23 cellular contexts compared by ENCODE assay signal in genomic region chr6:137106183-137106582, GRCh38.
DNase-seq lines count a peak whose midpoint lies in the region; ATAC-seq lines count a peak whose summit lies in the region.
"Had no signal": no experiment of that assay in that cellular context is flagged by ENCODE, and none has a peak within 500 bp of the region (broad histone marks: within the 10 kb centered on the region; RNA-seq: fewer than 3 reads in every experiment).

No MANE protein-coding gene starts in this region.

- no peak overlapping the region for H3K9ac ChIP-seq in SK-N-MC (ENCODE audit: insufficient read length)

- H3K36me3 Mint-ChIP-seq in stimulated activated naive B cell treated with anti-CD40 and anti-IgM and Interleukin-4, amounts not matched to agents 10 μg/mL and 1 μg/mL and 100 μg/mL, for 72 hours = peaks cover 6 to 20% of the 10 kb centered on the region in 2 donors
- no peaks in the 10 kb centered on the region for H3K36me3 Mint-ChIP-seq in activated T-cell treated with anti-CD3 and anti-CD28 coated beads, Interleukin-2, amount 50 U/mL, for 4 hours (ENCODE audit: insufficient read depth)
- H3K36me3 Mint-ChIP-seq: activated naive CD4-positive, alpha-beta T cell treated with anti-CD3 and anti-CD28 coated beads, Interleukin-2, amount 50 U/mL, for 24 hours had no signal

- peak; percentile 24 for ATAC-seq in GM18498 (IDR thresholded peaks at IDR 0.05; ENCODE audit: unreplicated experiment)
- peak; percentile 22 for ATAC-seq in GM21529 (IDR thresholded peaks at IDR 0.05; ENCODE audit: unreplicated experiment)
- peak; percentile 44 to 45 for ATAC-seq in stimulated activated naive B cell treated with anti-CD40 and anti-IgM and Interleukin-4, amounts not matched to agents 10 μg/mL and 1 μg/mL and 100 μg/mL, for 72 hours (replicated peaks)
- ATAC-seq in activated T-cell treated with anti-CD3 and anti-CD28 coated beads, Interleukin-2, amount 50 U/mL, for 4 hours = no peak
- ATAC-seq in GM21717 (IDR thresholded peaks at IDR 0.05; ENCODE audit: unreplicated experiment) = no peak
- ATAC-seq in HG02884 (IDR thresholded peaks at IDR 0.05; ENCODE audit: unreplicated experiment) = no peak
- ATAC-seq: gastroesophageal sphincter, right cardiac atrium had no signal

- H3K36me3 ChIP-seq in SK-N-MC (ENCODE audit: insufficient read depth, low read length) = no peaks in the 10 kb centered on the region
- H3K36me3 ChIP-seq: ascending aorta, gastroesophageal sphincter, WERI-Rb-1 had no signal

- H3K9me3 ChIP-seq in SK-N-MC (ENCODE audit: low read depth, low read length) = no peaks in the 10 kb centered on the region
- H3K9me3 ChIP-seq: ascending aorta had no signal

- peaks cover 39 to 64% of the 10 kb centered on the region in 2 donors for H3K4me1 Mint-ChIP-seq in stimulated activated naive B cell treated with anti-CD40 and anti-IgM and Interleukin-4, amounts not matched to agents 10 μg/mL and 1 μg/mL and 100 μg/mL, for 72 hours
- H3K4me1 Mint-ChIP-seq in activated T-cell treated with anti-CD3 and anti-CD28 coated beads, Interleukin-2, amount 50 U/mL, for 4 hours (ENCODE audit: low read depth) = peaks cover 29% of the 10 kb centered on the region
- H3K4me1 Mint-ChIP-seq: activated naive CD4-positive, alpha-beta T cell treated with anti-CD3 and anti-CD28 coated beads, Interleukin-2, amount 50 U/mL, for 24 hours; neural crest cell had no signal

- no peak overlapping the region for H3K4me3 Mint-ChIP-seq in stimulated activated naive B cell treated with anti-CD40 and anti-IgM and Interleukin-4, amounts not matched to agents 10 μg/mL and 1 μg/mL and 100 μg/mL, for 72 hours
- no peak overlapping the region for H3K4me3 Mint-ChIP-seq in activated T-cell treated with anti-CD3 and anti-CD28 coated beads, Interleukin-2, amount 50 U/mL, for 4 hours
- H3K4me3 Mint-ChIP-seq: activated naive CD4-positive, alpha-beta T cell treated with anti-CD3 and anti-CD28 coated beads, Interleukin-2, amount 50 U/mL, for 24 hours; neural crest cell had no signal

- peak overlapping the region; percentile 88 for H3K27ac Mint-ChIP-seq in stimulated activated naive B cell treated with anti-CD40 and anti-IgM and Interleukin-4, amounts not matched to agents 10 μg/mL and 1 μg/mL and 100 μg/mL, for 72 hours
- H3K27ac Mint-ChIP-seq: activated naive CD4-positive, alpha-beta T cell treated with anti-CD3 and anti-CD28 coated beads, Interleukin-2, amount 50 U/mL, for 24 hours had no signal

- no peaks in the 10 kb centered on the region for H3K27me3 Mint-ChIP-seq in stimulated activated naive B cell treated with anti-CD40 and anti-IgM and Interleukin-4, amounts not matched to agents 10 μg/mL and 1 μg/mL and 100 μg/mL, for 72 hours
- H3K27me3 Mint-ChIP-seq in activated T-cell treated with anti-CD3 and anti-CD28 coated beads, Interleukin-2, amount 50 U/mL, for 4 hours (ENCODE audit: low read depth) = no peaks in the 10 kb centered on the region
- H3K27me3 Mint-ChIP-seq: CD8-positive, alpha-beta memory T cell had no signal

- H3K9me3 Mint-ChIP-seq in stimulated activated naive B cell treated with anti-CD40 and anti-IgM and Interleukin-4, amounts not matched to agents 10 μg/mL and 1 μg/mL and 100 μg/mL, for 72 hours = peaks cover 3 to 5% of the 10 kb centered on the region in 2 donors
- H3K9me3 Mint-ChIP-seq in activated T-cell treated with anti-CD3 and anti-CD28 coated beads, Interleukin-2, amount 50 U/mL, for 4 hours = no peaks in the 10 kb centered on the region
- H3K9me3 Mint-ChIP-seq: activated naive CD4-positive, alpha-beta T cell treated with anti-CD3 and anti-CD28 coated beads, Interleukin-2, amount 50 U/mL, for 24 hours had no signal

- H3K4me3 ChIP-seq in SK-N-MC = no peak overlapping the region
- H3K4me3 ChIP-seq: ascending aorta, gastroesophageal sphincter had no signal

- DNase-seq in SK-N-MC (ENCODE audit: low read depth, low spot score) = no peak
- peak; percentile 51 for DNase-seq in stimulated activated naive B cell treated with anti-CD40 and anti-IgM and Interleukin-4, amounts not matched to agents 10 μg/mL and 1 μg/mL and 100 μg/mL, for 72 hours
- DNase-seq in activated T-cell treated with anti-CD3 and anti-CD28 coated beads, Interleukin-2, amount 50 U/mL, for 4 hours = no peak
- DNase-seq: activated CD4-positive, alpha-beta T cell treated with anti-CD3 and anti-CD28 coated beads, Interleukin-2, amount 50 U/mL, for 1 hour; caudate nucleus; dermis blood vessel endothelial cell; hypothalamus; NCI-H774; OCI-M1; right cardiac atrium; stimulated activated CD4-positive, alpha-beta T cell treated with anti-CD3 and anti-CD28 coated beads, Interleukin-4, amount 100 ng/mL, for 1 hour; stimulated activated naive CD4-positive, alpha-beta T cell; T-helper 9 cell; WERI-Rb-1 had no signal

- H3K27ac ChIP-seq in SK-N-MC = 0 out of 2 replicates have a peak overlapping the region, but pooled peaks have one; percentile 10
- H3K27ac ChIP-seq: ascending aorta, gastroesophageal sphincter, WERI-Rb-1 had no signal

Comparison
In these comparisons a context has a peak if more than half of its experiments do, and no peak if none do; other contexts are left out.
1. ATAC-seq: peak in GM18498 (single experiment), GM21529 (single experiment) and stimulated activated naive B cell treated with anti-CD40 and anti-IgM and Interleukin-4, amounts not matched to agents 10 μg/mL and 1 μg/mL and 100 μg/mL, for 72 hours (2 of 2); none in activated T-cell treated with anti-CD3 and anti-CD28 coated beads, Interleukin-2, amount 50 U/mL, for 4 hours (0 of 2), GM21717 (single experiment) and HG02884 (single experiment).